In the genomic region with DNA sequence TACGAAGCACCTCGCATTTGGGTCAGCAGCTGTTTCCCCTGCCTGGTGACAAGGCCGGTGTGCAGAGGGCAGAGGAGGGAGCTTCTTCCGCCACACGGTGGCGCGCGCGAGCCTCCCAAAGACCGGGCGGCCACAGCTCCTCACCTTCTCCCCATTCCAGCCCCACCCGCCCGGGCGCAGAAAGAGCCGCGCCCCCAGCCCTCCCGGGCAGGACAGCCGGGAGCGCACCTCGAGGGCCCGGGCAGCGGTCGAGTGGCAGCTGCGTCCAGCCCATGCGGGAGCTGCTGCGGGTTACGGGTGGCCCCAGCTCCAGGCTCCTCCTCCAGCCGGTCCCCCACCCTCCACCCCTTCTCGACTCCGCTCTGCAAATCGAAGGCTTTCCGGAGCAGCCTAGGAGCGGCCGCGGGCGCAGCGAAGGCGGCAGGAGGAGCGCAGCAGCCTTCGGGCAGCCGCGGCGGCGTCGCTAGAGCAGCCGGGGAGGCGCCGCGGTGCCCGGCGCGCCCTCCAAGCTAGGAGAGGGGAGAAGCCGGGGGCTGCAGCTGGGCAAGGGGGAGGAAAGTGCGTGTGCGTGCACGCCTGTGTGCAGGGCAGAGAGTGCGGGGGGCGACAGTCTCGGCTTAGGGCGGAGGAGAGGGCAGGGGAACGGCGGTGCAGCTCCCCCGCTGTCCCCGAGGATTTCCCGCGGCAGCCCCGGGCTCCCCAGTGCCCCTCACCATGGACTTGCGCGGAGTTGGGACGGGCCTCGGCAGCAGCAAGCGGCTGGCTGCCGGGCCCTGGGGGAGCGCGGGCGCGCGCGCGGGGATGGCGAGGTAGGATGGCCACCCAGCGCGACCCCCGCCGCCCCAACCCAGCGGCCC, we compare ENCODE assay signal across 8 cellular contexts. TPM values are rescaled to one million over a fixed set of nuclear protein-coding genes. Genes with fewer than 3 reads are reported as not detected.
DNase-seq lines count a peak whose midpoint lies in the region; ATAC-seq and TF ChIP-seq lines count a peak whose summit lies in the region.

Gene CCDC85A (plus strand): TSS at position 348 of the 857 bp plus-strand sequence. CDS start 635 bp downstream, outside the sequence.

- no peaks in the 10 kb centered on the region for H3K79me2 ChIP-seq in OCI-LY7 (ENCODE audit: insufficient read depth, low read depth, low read length)

- DNase-seq in DMS79 (lab: John Stamatoyannopoulos, UW), result peak; percentile 24
- DNase-seq in HuH-7.5 (ENCODE audit: low spot score), result peak; percentile 88
- DNase-seq in OCI-LY7 (ENCODE audit: low spot score), result peak; percentile 55
- peak; percentile 55 for DNase-seq in activated T-helper 1 cell treated with anti-CD3 and anti-CD28 coated beads, Interleukin-12 subunit alpha, Interleukin-12 subunit beta, Interleukin-2, Interleukin-4 antibody, amounts not matched to agents 30 ng/mL and 10 ng/mL and 1 ng/mL, durations not matched to agents 14 hours and 24 hours and 36 hours (ENCODE audit: low spot score)
- peak; percentile 65 for DNase-seq in fibroblast of peridontal ligament (ENCODE audit: extremely low read depth)
- peak; percentile 26 for DNase-seq in natural killer cell

- intact Hi-C loops in OCI-LY7 (cut with micrococcal nuclease; ENCODE audit: unreplicated experiment) (loop anchor here (5.0 kb wide), 2 partner anchors 563 to 1333 kb away; no protein-coding TSS in a partner anchor), natural killer cell (cut with micrococcal nuclease) (no loop called here)
- intact Hi-C loops in activated T-helper 1 cell treated with anti-CD3 and anti-CD28 coated beads, Interleukin-12 subunit alpha, Interleukin-12 subunit beta, Interleukin-2, Interleukin-4 antibody, amounts not matched to agents 30 ng/mL and 10 ng/mL and 1 ng/mL, durations not matched to agents 14 hours and 24 hours and 36 hours (cut with micrococcal nuclease), result loop anchor here (1.0 to 5.0 kb wide), 3 partner anchors 563 to 1332 kb away; no protein-coding TSS in a partner anchor

- no peak within 1 kb of the TSS for H3K27ac Mint-ChIP-seq in activated T-helper 1 cell treated with anti-CD3 and anti-CD28 coated beads, Interleukin-12 subunit alpha, Interleukin-12 subunit beta, Interleukin-2, Interleukin-4 antibody, amounts not matched to agents 30 ng/mL and 10 ng/mL and 1 ng/mL, durations not matched to agents 14 hours and 24 hours and 36 hours
- no peak within 1 kb of the TSS for H3K27ac Mint-ChIP-seq in natural killer cell

- H3K36me3 ChIP-seq in OCI-LY7 (ENCODE audit: insufficient read depth, low read length) (no peaks in the 10 kb centered on the region), stomach smooth muscle (ENCODE audit: control insufficient read depth in 2 of 2, insufficient read depth in 2 of 2, low read length in 2 of 2) (no peaks in the 10 kb centered on the region)

- POLR2A ChIA-PET in OCI-LY7 (lab: Charles Lee), result no interaction called here

- no peaks in the 10 kb centered on the region for H3K4me1 ChIP-seq in OCI-LY7 (ENCODE audit: insufficient read depth, low read length, poor library complexity, severe bottlenecking)
- peaks cover 15% of the 10 kb centered on the region for H3K4me1 ChIP-seq in stomach smooth muscle (ENCODE audit: control insufficient read depth, insufficient read depth, low read length)

- H3K27ac ChIP-seq in OCI-LY7 (ENCODE audit: low read depth, low read length, poor library complexity, severe bottlenecking) (no peak within 1 kb of the TSS), stomach smooth muscle (ENCODE audit: low read length) (no peak within 1 kb of the TSS)

- no peaks in the 10 kb centered on the region for H3K9me2 ChIP-seq in OCI-LY7 (ENCODE audit: insufficient read depth, low read length)

- H3K9me3 ChIP-seq in OCI-LY7 (ENCODE audit: low read length) (no peaks in the 10 kb centered on the region), stomach smooth muscle (ENCODE audit: control insufficient read depth in 2 of 2, low read length in 2 of 2) (no peaks in the 10 kb centered on the region)

- H3K27me3 Mint-ChIP-seq in activated T-helper 1 cell treated with anti-CD3 and anti-CD28 coated beads, Interleukin-12 subunit alpha, Interleukin-12 subunit beta, Interleukin-2, Interleukin-4 antibody, amounts not matched to agents 30 ng/mL and 10 ng/mL and 1 ng/mL, durations not matched to agents 14 hours and 24 hours and 36 hours (ENCODE audit: insufficient read depth), result peaks cover 43% of the 10 kb centered on the region
- H3K27me3 Mint-ChIP-seq in natural killer cell (ENCODE audit: low read depth in 2 of 2), result peaks cover 30 to 48% of the 10 kb centered on the region in 2 donors

- H4K20me1 ChIP-seq in OCI-LY7 (ENCODE audit: insufficient read depth, low read length), result no peaks in the 10 kb centered on the region

- no peaks in the 10 kb centered on the region for H3K36me3 Mint-ChIP-seq in activated T-helper 1 cell treated with anti-CD3 and anti-CD28 coated beads, Interleukin-12 subunit alpha, Interleukin-12 subunit beta, Interleukin-2, Interleukin-4 antibody, amounts not matched to agents 30 ng/mL and 10 ng/mL and 1 ng/mL, durations not matched to agents 14 hours and 24 hours and 36 hours (ENCODE audit: low read depth)
- H3K36me3 Mint-ChIP-seq in natural killer cell, result peaks cover 8% of the 10 kb centered on the region

- no peak within 1 kb of the TSS for H2AFZ ChIP-seq in OCI-LY7 (ENCODE audit: low read length)

- H3K9ac ChIP-seq in stomach smooth muscle (ENCODE audit: low read length in 2 of 2), result no peak within 1 kb of the TSS

- H3K9me3 Mint-ChIP-seq in activated T-helper 1 cell treated with anti-CD3 and anti-CD28 coated beads, Interleukin-12 subunit alpha, Interleukin-12 subunit beta, Interleukin-2, Interleukin-4 antibody, amounts not matched to agents 30 ng/mL and 10 ng/mL and 1 ng/mL, durations not matched to agents 14 hours and 24 hours and 36 hours, result no peaks in the 10 kb centered on the region
- H3K9me3 Mint-ChIP-seq in natural killer cell, result no peaks in the 10 kb centered on the region

- ATAC-seq in GM21619 (IDR thresholded peaks at IDR 0.05; ENCODE audit: unreplicated experiment) (peak; percentile 94), natural killer cell (peak in 2 of 3 donors; percentile 63 to 71)

- H3K4me3 Mint-ChIP-seq in activated T-helper 1 cell treated with anti-CD3 and anti-CD28 coated beads, Interleukin-12 subunit alpha, Interleukin-12 subunit beta, Interleukin-2, Interleukin-4 antibody, amounts not matched to agents 30 ng/mL and 10 ng/mL and 1 ng/mL, durations not matched to agents 14 hours and 24 hours and 36 hours, result no peak within 1 kb of the TSS
- H3K4me3 Mint-ChIP-seq in natural killer cell, result peak within 1 kb of the TSS; percentile 28

- TF ChIP-seq CTCF in OCI-LY7 (conservative IDR thresholded peaks at IDR 0.05; ENCODE audit: low read length) (peak; percentile 83), natural killer cell (IDR thresholded peaks at IDR 0.05) (peak; percentile 12)

- BruUV-seq in OCI-LY7 (replicated peaks; lab: Mats Ljungman, UMichigan), result no TSS peak

- H3K27me3 ChIP-seq in stomach smooth muscle (ENCODE audit: control insufficient read depth in 1 of 2, insufficient read depth in 2 of 2, low read length in 2 of 2), result peaks cover 11 to 29% of the 10 kb centered on the region in 2 donors

- H3K4me3 ChIP-seq in OCI-LY7 (ENCODE audit: low read depth, low read length, poor library complexity, severe bottlenecking), result no peak within 1 kb of the TSS
- peak within 1 kb of the TSS; percentile 65 to 75 for H3K4me3 ChIP-seq in stomach smooth muscle (ENCODE audit: low read length in 2 of 2)

- CTCF ChIA-PET in OCI-LY7 (lab: Charles Lee; ENCODE audit: unreplicated experiment), result no interaction called here

- H3K4me1 Mint-ChIP-seq in activated T-helper 1 cell treated with anti-CD3 and anti-CD28 coated beads, Interleukin-12 subunit alpha, Interleukin-12 subunit beta, Interleukin-2, Interleukin-4 antibody, amounts not matched to agents 30 ng/mL and 10 ng/mL and 1 ng/mL, durations not matched to agents 14 hours and 24 hours and 36 hours (ENCODE audit: low read depth), result peaks cover 4% of the 10 kb centered on the region
- peaks cover 0 to 8% of the 10 kb centered on the region in 2 donors for H3K4me1 Mint-ChIP-seq in natural killer cell

- H3K4me2 ChIP-seq in OCI-LY7 (ENCODE audit: low read length), result no peak within 1 kb of the TSS

RNA-seq across cellular contexts. Expression of gene CCDC85A, which starts in this region (rescaled TPM):
- total RNA-seq in OCI-LY7 (2014; rRNA removed; shearing (Covaris generic)), result not detected in 2 replicates
- not detected in 2 replicates for total RNA-seq in OCI-LY7 (2022)
- not detected in 2 replicates for total RNA-seq in activated T-helper 1 cell treated with anti-CD3 and anti-CD28 coated beads, Interleukin-12 subunit alpha, Interleukin-12 subunit beta, Interleukin-2, Interleukin-4 antibody, amounts not matched to agents 30 ng/mL and 10 ng/mL and 1 ng/mL, durations not matched to agents 14 hours and 24 hours and 36 hours
- not detected for total RNA-seq in natural killer cell

Comparison
In these comparisons a context has a peak if more than half of its experiments do, and no peak if none do; other contexts are left out.
1. Peak in DNase-seq in OCI-LY7; RNA of the gene not detected or under 1 TPM.
2. Peak in DNase-seq in activated T-helper 1 cell treated with anti-CD3 and anti-CD28 coated beads, Interleukin-12 subunit alpha, Interleukin-12 subunit beta, Interleukin-2, Interleukin-4 antibody, amounts not matched to agents 30 ng/mL and 10 ng/mL and 1 ng/mL, durations not matched to agents 14 hours and 24 hours and 36 hours; RNA of the gene not detected or under 1 TPM.
3. Peak in DNase-seq and ATAC-seq in natural killer cell; RNA of the gene not detected or under 1 TPM.
4. DNase-seq: peak in every context shown above with its lines; median percentile 88 in HuH-7.5; 65 in fibroblast of peridontal ligament; 55 in OCI-LY7; 55 in activated T-helper 1 cell treated with anti-CD3 and anti-CD28 coated beads, Interleukin-12 subunit alpha, Interleukin-12 subunit beta, Interleukin-2, Interleukin-4 antibody, amounts not matched to agents 30 ng/mL and 10 ng/mL and 1 ng/mL, durations not matched to agents 14 hours and 24 hours and 36 hours; 26 in natural killer cell; 24 in DMS79.